In genomic region chr17:75634376-75634740, GRCh38 we compare ENCODE assay signal across 1 cellular context.
TF ChIP-seq lines count a peak whose summit lies in the region.

No MANE protein-coding gene starts in this region.

TF ChIP-seq in H1, 55 proteins besides CTCF, POLR2A, EP300 and RAD21:
- no peak for TF ChIP-seq SIRT6 (IDR thresholded peaks at IDR 0.05; ENCODE audit: low read length)
- TF ChIP-seq BRCA1 (IDR thresholded peaks at IDR 0.05; ENCODE audit: low read depth, low read length) = no peak
- TF ChIP-seq CTBP2 (IDR thresholded peaks at IDR 0.05; ENCODE audit: borderline replicate concordance, insufficient read depth, insufficient read length, low read length) = no peak
- TF ChIP-seq ATF2 (IDR thresholded peaks at IDR 0.05; ENCODE audit: low read length) = no peak
- TF ChIP-seq MAFK (IDR thresholded peaks at IDR 0.05; ENCODE audit: low read depth, low read length) = no peak
- no peak for TF ChIP-seq NANOG (IDR thresholded peaks at IDR 0.05; ENCODE audit: insufficient read depth, low read depth, low read length, poor library complexity, severe bottlenecking)
- TF ChIP-seq BACH1 (IDR thresholded peaks at IDR 0.05; ENCODE audit: low read length) = no peak
- no peak for TF ChIP-seq POU5F1 (IDR thresholded peaks at IDR 0.05; ENCODE audit: low read depth, low read length)
- no peak for TF ChIP-seq SP1 (IDR thresholded peaks at IDR 0.05; ENCODE audit: low read depth, low read length)
- no peak for TF ChIP-seq POLR2AphosphoS5 (IDR thresholded peaks at IDR 0.05; ENCODE audit: low read depth, low read length)
- no peak for TF ChIP-seq TEAD4 (IDR thresholded peaks at IDR 0.05; ENCODE audit: low read depth, low read length)
- TF ChIP-seq E2F6 (IDR thresholded peaks at IDR 0.05) = no peak
- no peak for TF ChIP-seq MAX (IDR thresholded peaks at IDR 0.05)
- TF ChIP-seq CREB1 (IDR thresholded peaks at IDR 0.05) = no peak
- no peak for TF ChIP-seq TBP (IDR thresholded peaks at IDR 0.05; ENCODE audit: low read depth, low read length)
- TF ChIP-seq TCF12 (IDR thresholded peaks at IDR 0.05; ENCODE audit: low read depth, low read length) = no peak
- TF ChIP-seq JUND (IDR thresholded peaks at IDR 0.05; ENCODE audit: low read length) = no peak
- no peak for TF ChIP-seq SAP30 (IDR thresholded peaks at IDR 0.05; ENCODE audit: insufficient read depth, insufficient replicate concordance, low read length)
